18 cellular contexts compared by ENCODE assay signal in the genomic region with DNA sequence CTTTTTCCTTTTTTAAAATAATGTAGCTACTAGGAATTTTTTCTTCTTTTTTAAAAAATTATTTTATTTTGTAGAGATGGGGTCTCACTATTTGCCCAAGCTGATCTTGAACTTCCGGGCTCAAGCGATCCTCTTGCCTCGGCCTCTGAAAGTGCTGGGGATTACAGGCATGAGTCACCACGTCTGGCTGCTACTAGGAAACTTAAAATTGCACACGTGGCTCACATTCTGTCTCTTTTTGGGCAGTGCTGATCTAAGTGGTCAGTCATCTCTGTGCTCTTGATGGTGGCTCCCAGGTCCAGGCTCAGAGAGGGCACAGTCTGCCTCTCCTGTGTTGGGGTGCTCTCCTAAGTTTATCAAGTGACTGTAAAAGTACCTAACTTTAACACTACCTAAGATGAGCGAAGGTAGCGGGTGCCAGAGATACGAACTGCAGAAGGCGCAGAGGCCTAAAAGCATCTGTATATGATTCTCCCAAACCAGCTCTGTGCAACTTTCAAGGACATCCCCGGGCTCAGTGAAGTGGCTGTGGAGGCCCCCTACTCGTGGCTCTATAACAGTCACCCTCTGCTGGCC. TPM values are rescaled to one million over a fixed set of nuclear protein-coding genes. Genes with fewer than 3 reads are reported as not detected.
A peak's percentile ranks its signal among the peaks of the same experiment; 100 is the strongest.
DNase-seq lines count a peak whose midpoint lies in the region; ATAC-seq and TF ChIP-seq lines count a peak whose summit lies in the region.
"Had no signal": no experiment of that assay in that cellular context is flagged by ENCODE, and none has a peak within 500 bp of the region (broad histone marks: within the 10 kb centered on the region; RNA-seq: fewer than 3 reads in every experiment).

No MANE protein-coding gene starts in this region.

- dilution Hi-C loops in mammary epithelial cell (cut with HindIII; ENCODE audit: low sequenced_read_pairs) = no loop called here

- H3K36me3 ChIP-seq in mammary epithelial cell (ENCODE audit: insufficient read depth, low read length) (no peaks in the 10 kb centered on the region), neuronal stem cell (replicated peaks in 1 of 2; ENCODE audit: control insufficient read depth in 2 of 2, insufficient read depth in 2 of 2, low read length in 2 of 2) (no peaks in the 10 kb centered on the region)
- H3K36me3 ChIP-seq: upper lobe of left lung had no signal

- ATAC-seq in sciatic nerve (no peak), HG02973 (IDR thresholded peaks at IDR 0.05; ENCODE audit: unreplicated experiment) (no peak)
- ATAC-seq: left colon had no signal

- H2BK5ac ChIP-seq in neuronal stem cell (ENCODE audit: low read length) (no peak overlapping the region), H9 (ENCODE audit: insufficient read length, low read length) (no peak overlapping the region)

- H3K27ac ChIP-seq in mammary epithelial cell (ENCODE audit: insufficient read depth, low read depth, low read length) (no peak overlapping the region), neuronal stem cell (replicated peaks; ENCODE audit: low read length) (no peak overlapping the region), H9 (ENCODE audit: insufficient read length, low read depth, low read length) (no peak overlapping the region)
- H3K27ac ChIP-seq: upper lobe of left lung had no signal

- DNase-seq in ELF-1 (ENCODE audit: low read depth, low spot score) = peak; percentile 20
- DNase-seq in NB4 (ENCODE audit: low read depth) = peak; percentile 30
- DNase-seq in mammary epithelial cell = peak; percentile 20
- DNase-seq in neuronal stem cell (ENCODE audit: low spot score) = no peak
- DNase-seq in NCI-H748 (lab: John Stamatoyannopoulos, UW; ENCODE audit: unreplicated experiment) = no peak
- no peak for DNase-seq in sciatic nerve (ENCODE audit: low spot score)
- DNase-seq in H9 = no peak
- DNase-seq: activated B cell treated with CpG ODN at 0.5 μM for 24 hours; activated naive CD4-positive, alpha-beta T cell treated with Interleukin-2 at 50 U/mL for 16 hours; central memory CD4-positive, alpha-beta T cell; H7; left colon; naive B cell; NCI-H2171; SW 1271; upper lobe of left lung had no signal

- H4K5ac ChIP-seq in H9 (ENCODE audit: insufficient read length, low read depth, low read length) = no peak overlapping the region

- peaks cover 3 to 5% of the 10 kb centered on the region in 2 experiments; a peak in 3 of 5 replicates for H3K9me3 Mint-ChIP-seq in H9

- H2BK12ac ChIP-seq in neuronal stem cell (ENCODE audit: low read length) = no peak overlapping the region
- no peak overlapping the region for H2BK12ac ChIP-seq in H9 (ENCODE audit: insufficient read length, low read depth, low read length)

- peaks cover 7% of the 10 kb centered on the region for H3K4me1 ChIP-seq in mammary epithelial cell (ENCODE audit: insufficient read depth, low read length)
- H3K4me1 ChIP-seq in neuronal stem cell (ENCODE audit: control insufficient read depth in 2 of 2, insufficient read depth in 1 of 2, low read depth in 1 of 2, low read length in 2 of 2) = peaks cover 0 to 5% of the 10 kb centered on the region in 2 donors
- peaks cover 4% of the 10 kb centered on the region; the same call in 1 of the 2 replicates for H3K4me1 ChIP-seq in H9 (ENCODE audit: insufficient read depth, low read length)
- H3K4me1 ChIP-seq: upper lobe of left lung had no signal

- no TSS peak for BruUV-seq in mammary epithelial cell (replicated peaks; lab: Mats Ljungman, UMichigan)

- no peaks in the 10 kb centered on the region for H3K27me3 Mint-ChIP-seq in H9 (ENCODE audit: low read depth)

- 83% methylated on average over 11 of the region's 11 CpGs for WGBS in mammary epithelial cell (ENCODE audit: low coverage, missing lambda C conversion rate)
- WGBS in neuronal stem cell (ENCODE audit: extremely low coverage in 2 of 2, insufficient read length in 2 of 2, insufficient replicate concordance in 1 of 2), 2 donors = no CpG with 5 or more reads among the region's 11 CpGs
- no CpG with 5 or more reads among the region's 11 CpGs for WGBS in H9 (ENCODE audit: extremely low coverage, insufficient read length, low lambda C conversion rate)

- no peaks in the 10 kb centered on the region for H4K20me1 ChIP-seq in mammary epithelial cell (ENCODE audit: insufficient read depth, low read length)
- H4K20me1 ChIP-seq in H9 (ENCODE audit: control insufficient read depth, insufficient read depth, insufficient read length) = no peaks in the 10 kb centered on the region

- H3K4me3 Mint-ChIP-seq in H9 = no peak overlapping the region
- H3K4me3 Mint-ChIP-seq: activated B cell treated with CpG ODN at 0.5 μM for 24 hours, CD14-positive monocyte, naive B cell had no signal

- H3K18ac ChIP-seq in neuronal stem cell (ENCODE audit: low read length) = no peak overlapping the region
- no peak overlapping the region for H3K18ac ChIP-seq in H9 (ENCODE audit: insufficient read length, low read depth, low read length)

- H3K4ac ChIP-seq in neuronal stem cell (ENCODE audit: low read length) = no peak overlapping the region
- no peak overlapping the region for H3K4ac ChIP-seq in H9 (ENCODE audit: low read depth, low read length)

- H3K27me3 ChIP-seq in mammary epithelial cell (ENCODE audit: insufficient read depth, low read length) (peaks cover 3% of the 10 kb centered on the region), neuronal stem cell (ENCODE audit: control insufficient read depth in 3 of 3, insufficient read depth in 3 of 3, low read depth in 1 of 3, low read length in 3 of 3) (peaks cover 0 to 37% (median 0%) of the 10 kb centered on the region in 3 experiments), H9 (ENCODE audit: insufficient read depth, low read length) (no peaks in the 10 kb centered on the region)
- H3K27me3 ChIP-seq: upper lobe of left lung had no signal

- no peak overlapping the region for H2BK20ac ChIP-seq in H9 (ENCODE audit: low read depth, low read length, poor library complexity, severe bottlenecking)

- H3K79me2 ChIP-seq in mammary epithelial cell (ENCODE audit: insufficient read depth, low read length) = no peaks in the 10 kb centered on the region
- H3K79me2 ChIP-seq in H9 (ENCODE audit: insufficient read depth, low read length) = no peaks in the 10 kb centered on the region

- H3K23ac ChIP-seq in neuronal stem cell (ENCODE audit: low read depth, low read length, poor library complexity) (no peak overlapping the region), H9 (ENCODE audit: insufficient read length, low read depth, low read length) (no peak overlapping the region)

- H3K27ac Mint-ChIP-seq in H9 = peak overlapping the region in 1 of 3 experiments; percentile 82; a peak in 1 of 7 replicates
- H3K27ac Mint-ChIP-seq: activated B cell treated with CpG ODN at 0.5 μM for 24 hours, CD14-positive monocyte, naive B cell had no signal

- H3K9ac ChIP-seq in mammary epithelial cell (ENCODE audit: insufficient read depth, low read length) (no peak overlapping the region), neuronal stem cell (ENCODE audit: low read depth, low read length, poor library complexity) (no peak overlapping the region), H9 (ENCODE audit: extremely low read depth, insufficient read length, low read length) (no peak overlapping the region)

- peaks cover 37% of the 10 kb centered on the region in 2 experiments for H3K4me1 Mint-ChIP-seq in H9

- H3K4me3 ChIP-seq in NB4 (ENCODE audit: low read depth, low read length) (no peak overlapping the region), mammary epithelial cell (replicated peaks in 1 of 3; ENCODE audit: insufficient read depth in 1 of 3, low read depth in 2 of 3, low read length in 3 of 3) (no peak overlapping the region), neuronal stem cell (ENCODE audit: low read length in 2 of 2) (no peak overlapping the region)
- H3K4me3 ChIP-seq: upper lobe of left lung had no signal

- H3K14ac ChIP-seq in neuronal stem cell (ENCODE audit: low read length) (peak overlapping the region; percentile 3), H9 (ENCODE audit: insufficient read depth, low read length) (no peak overlapping the region)

- H2AK5ac ChIP-seq in neuronal stem cell (ENCODE audit: low read depth, low read length) = no peak overlapping the region
- H2AK5ac ChIP-seq in H9 (ENCODE audit: insufficient read length, low read length) = no peak overlapping the region

- no peak overlapping the region for H4K91ac ChIP-seq in neuronal stem cell (ENCODE audit: low read depth, low read length, poor library complexity)
- H4K91ac ChIP-seq in H9 (ENCODE audit: insufficient read length, low read depth, low read length) = no peak overlapping the region

- H3K9me3 ChIP-seq in mammary epithelial cell (replicated peaks; ENCODE audit: insufficient read depth, low read length) (peaks cover 7% of the 10 kb centered on the region), neuronal stem cell (replicated peaks in 1 of 2; ENCODE audit: control insufficient read depth in 2 of 2, insufficient read depth in 1 of 2, low read depth in 1 of 2, low read length in 2 of 2) (peaks cover 0 to 2% of the 10 kb centered on the region in 2 donors), H9 (ENCODE audit: control insufficient read depth, low read depth, low read length) (no peaks in the 10 kb centered on the region)

- no peak overlapping the region for H4K8ac ChIP-seq in neuronal stem cell (ENCODE audit: low read depth, low read length)
- H4K8ac ChIP-seq in H9 (replicated peaks; ENCODE audit: insufficient read length, low read depth, low read length) = no peak overlapping the region

- H3K56ac ChIP-seq in H9 (ENCODE audit: insufficient read length, low read depth, low read length) = no peak overlapping the region

- TF ChIP-seq CTCF in NB4 (IDR thresholded peaks at IDR 0.05; ENCODE audit: low read depth, low read length) (no peak), mammary epithelial cell (conservative IDR thresholded peaks at IDR 0.05 in 1 of 2, IDR thresholded peaks at IDR 0.05 in 1 of 2; ENCODE audit: extremely low read depth in 1 of 2, insufficient read depth in 1 of 2, low read depth in 1 of 2, low read length in 2 of 2) (no peak), H9 (conservative IDR thresholded peaks at IDR 0.05) (no peak)

- no peak overlapping the region for H3T11ph ChIP-seq in H9 (ENCODE audit: low read length)

- H2BK120ac ChIP-seq in neuronal stem cell (ENCODE audit: low read depth, low read length) (no peak overlapping the region), H9 (ENCODE audit: low read depth, low read length, poor library complexity, severe bottlenecking) (no peak overlapping the region)

- TF ChIP-seq POLR2A in NB4 (IDR thresholded peaks at IDR 0.05; ENCODE audit: extremely low read depth, insufficient read length) = no peak

- intact Hi-C loops in mammary epithelial cell (cut with micrococcal nuclease) (no loop called here), sciatic nerve (cut with DNase I) (no loop called here)

- CTCF ChIA-PET in mammary epithelial cell (lab: Charles Lee; ENCODE audit: low non-redundant PET) = no interaction called here

- no peak overlapping the region for H2AFZ ChIP-seq in mammary epithelial cell (ENCODE audit: low read depth, low read length)
- no peak overlapping the region for H2AFZ ChIP-seq in neuronal stem cell (ENCODE audit: low read length)
- no peak overlapping the region for H2AFZ ChIP-seq in H9 (ENCODE audit: low read length)

- H3K4me2 ChIP-seq in mammary epithelial cell (ENCODE audit: insufficient read depth, low read depth, low read length) (no peak overlapping the region), neuronal stem cell (ENCODE audit: insufficient read depth, low read length, poor library complexity, severe bottlenecking) (no peak overlapping the region), H9 (ENCODE audit: insufficient read depth, insufficient read length, low read length) (no peak overlapping the region)

- no peak overlapping the region for H2BK15ac ChIP-seq in neuronal stem cell (ENCODE audit: low read length)
- H2BK15ac ChIP-seq in H9 (ENCODE audit: low read depth, low read length) = no peak overlapping the region

- peaks cover 3 to 4% (median 4%) of the 10 kb centered on the region in 3 experiments; a peak in 5 of 7 replicates for H3K36me3 Mint-ChIP-seq in H9 (ENCODE audit: insufficient read depth in 1 of 3, low read depth in 3 of 3)
- H3K36me3 Mint-ChIP-seq: CD14-positive monocyte, naive B cell had no signal

- in situ Hi-C loops in mammary epithelial cell (cut with MboI; ENCODE audit: low sequenced_read_pairs in 2 of 2) = no loop called here

- H3K79me1 ChIP-seq in neuronal stem cell (ENCODE audit: low read depth, low read length) (no peaks in the 10 kb centered on the region), H9 (ENCODE audit: insufficient read depth, low read depth, low read length, poor library complexity, severe bottlenecking) (no peaks in the 10 kb centered on the region)

- no peaks in the 10 kb centered on the region for H3K23me2 ChIP-seq in H9 (ENCODE audit: insufficient read length, low read depth, low read length, poor library complexity, severe bottlenecking)

RNA-seq across cellular contexts. Expression of gene SEC13, which starts 52.9 kb away (rescaled TPM):
- total RNA-seq in mammary epithelial cell (100 to 1,000 TPM; 124 to 140 TPM), sciatic nerve (65.4 TPM), H9 (2021) (131 TPM in 2 replicates)
- polyA plus RNA-seq in mammary epithelial cell = 202 TPM
- polyA minus RNA-seq in mammary epithelial cell = 194 TPM
- polyA plus RNA-seq in neuronal stem cell (2013, experiment 1 of 2) = 103 TPM
- polyA plus RNA-seq in neuronal stem cell (2013, experiment 2 of 2) = 99.6 TPM

Comparison
In these comparisons a context has a peak if more than half of its experiments do, and no peak if none do; other contexts are left out.
1. DNase-seq: peak in ELF-1 (single experiment), NB4 (single experiment) and mammary epithelial cell (single experiment); none in neuronal stem cell (single experiment), NCI-H748 (single experiment), sciatic nerve (single experiment) and H9 (single experiment).